ENCODE assay signal across 1 cellular context in the genomic region with DNA sequence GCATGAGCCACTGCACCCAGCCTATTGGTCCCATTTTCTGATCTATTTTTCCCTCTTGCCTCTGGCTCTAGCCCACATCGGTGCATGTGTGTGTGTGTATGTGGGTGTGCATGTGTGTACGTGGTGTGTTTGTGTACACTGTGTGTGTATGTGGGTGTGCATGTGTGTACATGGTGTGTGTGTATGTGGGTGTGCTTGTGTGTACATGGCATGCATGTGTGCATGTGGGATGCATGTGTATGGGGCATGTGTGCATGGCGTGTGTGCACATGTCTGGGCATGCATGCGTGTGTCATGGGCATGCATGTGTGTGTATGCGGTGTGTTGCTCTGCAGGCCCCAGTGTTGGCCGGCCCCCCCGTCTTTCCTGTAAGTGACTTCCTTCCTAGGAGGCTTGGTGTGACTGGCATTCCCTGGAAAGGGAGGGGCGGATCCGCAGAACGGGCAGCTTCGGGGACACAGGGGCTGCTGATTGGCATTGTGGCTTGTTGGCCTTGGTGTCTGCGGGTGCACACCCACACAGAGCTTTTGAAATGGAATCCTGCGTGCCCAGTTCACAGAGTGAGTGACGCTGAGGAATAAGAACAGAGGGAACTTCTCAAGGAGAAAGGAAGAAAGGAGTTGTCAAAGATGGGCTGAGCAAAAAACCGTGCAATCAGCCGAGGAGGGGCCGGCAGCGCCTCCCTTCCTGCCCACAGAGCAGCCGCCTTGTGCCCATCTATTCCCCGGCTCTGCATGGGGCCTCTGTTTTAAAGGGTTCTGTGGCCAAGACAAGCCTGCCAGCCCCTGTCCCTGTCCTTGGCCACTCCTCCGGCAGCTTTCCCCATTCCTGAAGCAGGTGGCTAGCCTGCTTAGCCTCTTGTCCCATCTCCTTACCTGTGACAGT.
TF ChIP-seq lines count a peak whose summit lies in the region.

No MANE protein-coding gene starts in this region.

TF ChIP-seq in K562, 482 proteins besides CTCF, POLR2A, EP300 and RAD21 (continues in another document):
- TF ChIP-seq, protein P1, sequence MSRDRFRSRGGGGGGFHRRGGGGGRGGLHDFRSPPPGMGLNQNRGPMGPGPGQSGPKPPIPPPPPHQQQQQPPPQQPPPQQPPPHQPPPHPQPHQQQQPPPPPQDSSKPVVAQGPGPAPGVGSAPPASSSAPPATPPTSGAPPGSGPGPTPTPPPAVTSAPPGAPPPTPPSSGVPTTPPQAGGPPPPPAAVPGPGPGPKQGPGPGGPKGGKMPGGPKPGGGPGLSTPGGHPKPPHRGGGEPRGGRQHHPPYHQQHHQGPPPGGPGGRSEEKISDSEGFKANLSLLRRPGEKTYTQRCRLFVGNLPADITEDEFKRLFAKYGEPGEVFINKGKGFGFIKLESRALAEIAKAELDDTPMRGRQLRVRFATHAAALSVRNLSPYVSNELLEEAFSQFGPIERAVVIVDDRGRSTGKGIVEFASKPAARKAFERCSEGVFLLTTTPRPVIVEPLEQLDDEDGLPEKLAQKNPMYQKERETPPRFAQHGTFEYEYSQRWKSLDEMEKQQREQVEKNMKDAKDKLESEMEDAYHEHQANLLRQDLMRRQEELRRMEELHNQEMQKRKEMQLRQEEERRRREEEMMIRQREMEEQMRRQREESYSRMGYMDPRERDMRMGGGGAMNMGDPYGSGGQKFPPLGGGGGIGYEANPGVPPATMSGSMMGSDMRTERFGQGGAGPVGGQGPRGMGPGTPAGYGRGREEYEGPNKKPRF (IDR thresholded peaks at IDR 0.05; ENCODE audit: low read depth, low read length), result no peak
- TF ChIP-seq ARID2 (IDR thresholded peaks at IDR 0.05) (peak; percentile 89), RBM17 (IDR thresholded peaks at IDR 0.05; ENCODE audit: borderline replicate concordance, low read depth, low read length) (no peak), YY1 (IDR thresholded peaks at IDR 0.05; ENCODE audit: borderline replicate concordance in 1 of 3, control insufficient read depth in 1 of 3, extremely low read depth in 1 of 3, insufficient read depth in 3 of 3, insufficient read length in 1 of 3, insufficient replicate concordance in 2 of 3, low read depth in 1 of 3, low read length in 2 of 3) (no peak), HLTF (IDR thresholded peaks at IDR 0.05) (0 out of 2 replicates have a peak, but pooled peaks have one; percentile 37), MCM2 (IDR thresholded peaks at IDR 0.05; ENCODE audit: low read depth) (no peak), CBX2 (IDR thresholded peaks at IDR 0.05; ENCODE audit: insufficient read depth, low read length, poor library complexity, severe bottlenecking) (no peak), SMARCC2 (IDR thresholded peaks at IDR 0.05; ENCODE audit: low read depth) (no peak), ZNF76 (CRISPR knock-in tag; IDR thresholded peaks at IDR 0.05; ENCODE audit: borderline replicate concordance) (no peak), HNRNPH1 (optimal IDR thresholded peaks at IDR 0.05; ENCODE audit: low read depth, low read length) (no peak), ESRRA (IDR thresholded peaks at IDR 0.05; ENCODE audit: borderline replicate concordance, low read depth) (no peak), ZBTB8A (IDR thresholded peaks at IDR 0.05; ENCODE audit: partially characterized antibody) (no peak), BACH1 (tag; IDR thresholded peaks at IDR 0.05) (no peak), SPI1 (IDR thresholded peaks at IDR 0.05; ENCODE audit: borderline replicate concordance, low read depth, low read length) (no peak), ZNF217 (CRISPR knock-in tag; IDR thresholded peaks at IDR 0.05) (no peak), ETV1 (tag; conservative IDR thresholded peaks at IDR 0.05; ENCODE audit: low read depth) (no peak), MCM3 (IDR thresholded peaks at IDR 0.05) (no peak), SUPT5H (IDR thresholded peaks at IDR 0.05) (peak; percentile 61; the same call in 1 of the 2 replicates), NBN (IDR thresholded peaks at IDR 0.05; ENCODE audit: low read depth) (no peak), U2AF2 (optimal IDR thresholded peaks at IDR 0.05; ENCODE audit: low read depth, low read length) (no peak)
- TF ChIP-seq, protein P2, sequence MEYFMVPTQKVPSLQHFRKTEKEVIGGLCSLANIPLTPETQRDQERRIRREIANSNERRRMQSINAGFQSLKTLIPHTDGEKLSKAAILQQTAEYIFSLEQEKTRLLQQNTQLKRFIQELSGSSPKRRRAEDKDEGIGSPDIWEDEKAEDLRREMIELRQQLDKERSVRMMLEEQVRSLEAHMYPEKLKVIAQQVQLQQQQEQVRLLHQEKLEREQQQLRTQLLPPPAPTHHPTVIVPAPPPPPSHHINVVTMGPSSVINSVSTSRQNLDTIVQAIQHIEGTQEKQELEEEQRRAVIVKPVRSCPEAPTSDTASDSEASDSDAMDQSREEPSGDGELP (CRISPR knock-in tag; IDR thresholded peaks at IDR 0.05; ENCODE audit: borderline replicate concordance), result no peak
- TF ChIP-seq, protein P3, sequence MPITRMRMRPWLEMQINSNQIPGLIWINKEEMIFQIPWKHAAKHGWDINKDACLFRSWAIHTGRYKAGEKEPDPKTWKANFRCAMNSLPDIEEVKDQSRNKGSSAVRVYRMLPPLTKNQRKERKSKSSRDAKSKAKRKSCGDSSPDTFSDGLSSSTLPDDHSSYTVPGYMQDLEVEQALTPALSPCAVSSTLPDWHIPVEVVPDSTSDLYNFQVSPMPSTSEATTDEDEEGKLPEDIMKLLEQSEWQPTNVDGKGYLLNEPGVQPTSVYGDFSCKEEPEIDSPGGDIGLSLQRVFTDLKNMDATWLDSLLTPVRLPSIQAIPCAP (CRISPR knock-in tag; IDR thresholded peaks at IDR 0.05; ENCODE audit: borderline replicate concordance), result no peak
- TF ChIP-seq, protein P4, sequence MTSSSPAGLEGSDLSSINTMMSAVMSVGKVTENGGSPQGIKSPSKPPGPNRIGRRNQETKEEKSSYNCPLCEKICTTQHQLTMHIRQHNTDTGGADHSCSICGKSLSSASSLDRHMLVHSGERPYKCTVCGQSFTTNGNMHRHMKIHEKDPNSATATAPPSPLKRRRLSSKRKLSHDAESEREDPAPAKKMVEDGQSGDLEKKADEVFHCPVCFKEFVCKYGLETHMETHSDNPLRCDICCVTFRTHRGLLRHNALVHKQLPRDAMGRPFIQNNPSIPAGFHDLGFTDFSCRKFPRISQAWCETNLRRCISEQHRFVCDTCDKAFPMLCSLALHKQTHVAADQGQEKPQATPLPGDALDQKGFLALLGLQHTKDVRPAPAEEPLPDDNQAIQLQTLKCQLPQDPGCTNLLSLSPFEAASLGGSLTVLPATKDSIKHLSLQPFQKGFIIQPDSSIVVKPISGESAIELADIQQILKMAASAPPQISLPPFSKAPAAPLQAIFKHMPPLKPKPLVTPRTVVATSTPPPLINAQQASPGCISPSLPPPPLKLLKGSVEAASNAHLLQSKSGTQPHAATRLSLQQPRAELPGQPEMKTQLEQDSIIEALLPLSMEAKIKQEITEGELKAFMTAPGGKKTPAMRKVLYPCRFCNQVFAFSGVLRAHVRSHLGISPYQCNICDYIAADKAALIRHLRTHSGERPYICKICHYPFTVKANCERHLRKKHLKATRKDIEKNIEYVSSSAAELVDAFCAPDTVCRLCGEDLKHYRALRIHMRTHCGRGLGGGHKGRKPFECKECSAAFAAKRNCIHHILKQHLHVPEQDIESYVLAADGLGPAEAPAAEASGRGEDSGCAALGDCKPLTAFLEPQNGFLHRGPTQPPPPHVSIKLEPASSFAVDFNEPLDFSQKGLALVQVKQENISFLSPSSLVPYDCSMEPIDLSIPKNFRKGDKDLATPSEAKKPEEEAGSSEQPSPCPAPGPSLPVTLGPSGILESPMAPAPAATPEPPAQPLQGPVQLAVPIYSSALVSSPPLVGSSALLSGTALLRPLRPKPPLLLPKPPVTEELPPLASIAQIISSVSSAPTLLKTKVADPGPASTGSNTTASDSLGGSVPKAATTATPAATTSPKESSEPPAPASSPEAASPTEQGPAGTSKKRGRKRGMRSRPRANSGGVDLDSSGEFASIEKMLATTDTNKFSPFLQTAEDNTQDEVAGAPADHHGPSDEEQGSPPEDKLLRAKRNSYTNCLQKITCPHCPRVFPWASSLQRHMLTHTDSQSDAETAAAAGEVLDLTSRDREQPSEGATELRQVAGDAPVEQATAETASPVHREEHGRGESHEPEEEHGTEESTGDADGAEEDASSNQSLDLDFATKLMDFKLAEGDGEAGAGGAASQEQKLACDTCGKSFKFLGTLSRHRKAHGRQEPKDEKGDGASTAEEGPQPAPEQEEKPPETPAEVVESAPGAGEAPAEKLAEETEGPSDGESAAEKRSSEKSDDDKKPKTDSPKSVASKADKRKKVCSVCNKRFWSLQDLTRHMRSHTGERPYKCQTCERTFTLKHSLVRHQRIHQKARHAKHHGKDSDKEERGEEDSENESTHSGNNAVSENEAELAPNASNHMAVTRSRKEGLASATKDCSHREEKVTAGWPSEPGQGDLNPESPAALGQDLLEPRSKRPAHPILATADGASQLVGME (CRISPR knock-in tag; IDR thresholded peaks at IDR 0.05), result no peak
- TF ChIP-seq, protein P5, sequence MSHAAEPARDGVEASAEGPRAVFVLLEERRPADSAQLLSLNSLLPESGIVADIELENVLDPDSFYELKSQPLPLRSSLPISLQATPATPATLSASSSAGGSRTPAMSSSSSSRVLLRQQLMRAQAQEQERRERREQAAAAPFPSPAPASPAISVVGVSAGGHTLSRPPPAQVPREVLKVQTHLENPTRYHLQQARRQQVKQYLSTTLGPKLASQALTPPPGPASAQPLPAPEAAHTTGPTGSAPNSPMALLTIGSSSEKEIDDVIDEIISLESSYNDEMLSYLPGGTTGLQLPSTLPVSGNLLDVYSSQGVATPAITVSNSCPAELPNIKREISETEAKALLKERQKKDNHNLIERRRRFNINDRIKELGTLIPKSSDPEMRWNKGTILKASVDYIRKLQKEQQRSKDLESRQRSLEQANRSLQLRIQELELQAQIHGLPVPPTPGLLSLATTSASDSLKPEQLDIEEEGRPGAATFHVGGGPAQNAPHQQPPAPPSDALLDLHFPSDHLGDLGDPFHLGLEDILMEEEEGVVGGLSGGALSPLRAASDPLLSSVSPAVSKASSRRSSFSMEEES (CRISPR knock-in tag; IDR thresholded peaks at IDR 0.05), result no peak
- TF ChIP-seq, protein P6, sequence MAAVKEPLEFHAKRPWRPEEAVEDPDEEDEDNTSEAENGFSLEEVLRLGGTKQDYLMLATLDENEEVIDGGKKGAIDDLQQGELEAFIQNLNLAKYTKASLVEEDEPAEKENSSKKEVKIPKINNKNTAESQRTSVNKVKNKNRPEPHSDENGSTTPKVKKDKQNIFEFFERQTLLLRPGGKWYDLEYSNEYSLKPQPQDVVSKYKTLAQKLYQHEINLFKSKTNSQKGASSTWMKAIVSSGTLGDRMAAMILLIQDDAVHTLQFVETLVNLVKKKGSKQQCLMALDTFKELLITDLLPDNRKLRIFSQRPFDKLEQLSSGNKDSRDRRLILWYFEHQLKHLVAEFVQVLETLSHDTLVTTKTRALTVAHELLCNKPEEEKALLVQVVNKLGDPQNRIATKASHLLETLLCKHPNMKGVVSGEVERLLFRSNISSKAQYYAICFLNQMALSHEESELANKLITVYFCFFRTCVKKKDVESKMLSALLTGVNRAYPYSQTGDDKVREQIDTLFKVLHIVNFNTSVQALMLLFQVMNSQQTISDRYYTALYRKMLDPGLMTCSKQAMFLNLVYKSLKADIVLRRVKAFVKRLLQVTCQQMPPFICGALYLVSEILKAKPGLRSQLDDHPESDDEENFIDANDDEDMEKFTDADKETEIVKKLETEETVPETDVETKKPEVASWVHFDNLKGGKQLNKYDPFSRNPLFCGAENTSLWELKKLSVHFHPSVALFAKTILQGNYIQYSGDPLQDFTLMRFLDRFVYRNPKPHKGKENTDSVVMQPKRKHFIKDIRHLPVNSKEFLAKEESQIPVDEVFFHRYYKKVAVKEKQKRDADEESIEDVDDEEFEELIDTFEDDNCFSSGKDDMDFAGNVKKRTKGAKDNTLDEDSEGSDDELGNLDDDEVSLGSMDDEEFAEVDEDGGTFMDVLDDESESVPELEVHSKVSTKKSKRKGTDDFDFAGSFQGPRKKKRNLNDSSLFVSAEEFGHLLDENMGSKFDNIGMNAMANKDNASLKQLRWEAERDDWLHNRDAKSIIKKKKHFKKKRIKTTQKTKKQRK (IDR thresholded peaks at IDR 0.05; ENCODE audit: borderline replicate concordance, low read depth, low read length), result no peak
- TF ChIP-seq, protein P7, sequence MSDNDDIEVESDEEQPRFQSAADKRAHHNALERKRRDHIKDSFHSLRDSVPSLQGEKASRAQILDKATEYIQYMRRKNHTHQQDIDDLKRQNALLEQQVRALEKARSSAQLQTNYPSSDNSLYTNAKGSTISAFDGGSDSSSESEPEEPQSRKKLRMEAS (CRISPR knock-in tag; IDR thresholded peaks at IDR 0.05), result peak; percentile 57; the same call in 1 of the 2 replicates
- TF ChIP-seq, protein P8, sequence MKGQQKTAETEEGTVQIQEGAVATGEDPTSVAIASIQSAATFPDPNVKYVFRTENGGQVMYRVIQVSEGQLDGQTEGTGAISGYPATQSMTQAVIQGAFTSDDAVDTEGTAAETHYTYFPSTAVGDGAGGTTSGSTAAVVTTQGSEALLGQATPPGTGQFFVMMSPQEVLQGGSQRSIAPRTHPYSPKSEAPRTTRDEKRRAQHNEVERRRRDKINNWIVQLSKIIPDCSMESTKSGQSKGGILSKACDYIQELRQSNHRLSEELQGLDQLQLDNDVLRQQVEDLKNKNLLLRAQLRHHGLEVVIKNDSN (CRISPR knock-in tag; IDR thresholded peaks at IDR 0.05), result peak; percentile 46; the same call in 1 of the 2 replicates
- TF ChIP-seq, protein P9, sequence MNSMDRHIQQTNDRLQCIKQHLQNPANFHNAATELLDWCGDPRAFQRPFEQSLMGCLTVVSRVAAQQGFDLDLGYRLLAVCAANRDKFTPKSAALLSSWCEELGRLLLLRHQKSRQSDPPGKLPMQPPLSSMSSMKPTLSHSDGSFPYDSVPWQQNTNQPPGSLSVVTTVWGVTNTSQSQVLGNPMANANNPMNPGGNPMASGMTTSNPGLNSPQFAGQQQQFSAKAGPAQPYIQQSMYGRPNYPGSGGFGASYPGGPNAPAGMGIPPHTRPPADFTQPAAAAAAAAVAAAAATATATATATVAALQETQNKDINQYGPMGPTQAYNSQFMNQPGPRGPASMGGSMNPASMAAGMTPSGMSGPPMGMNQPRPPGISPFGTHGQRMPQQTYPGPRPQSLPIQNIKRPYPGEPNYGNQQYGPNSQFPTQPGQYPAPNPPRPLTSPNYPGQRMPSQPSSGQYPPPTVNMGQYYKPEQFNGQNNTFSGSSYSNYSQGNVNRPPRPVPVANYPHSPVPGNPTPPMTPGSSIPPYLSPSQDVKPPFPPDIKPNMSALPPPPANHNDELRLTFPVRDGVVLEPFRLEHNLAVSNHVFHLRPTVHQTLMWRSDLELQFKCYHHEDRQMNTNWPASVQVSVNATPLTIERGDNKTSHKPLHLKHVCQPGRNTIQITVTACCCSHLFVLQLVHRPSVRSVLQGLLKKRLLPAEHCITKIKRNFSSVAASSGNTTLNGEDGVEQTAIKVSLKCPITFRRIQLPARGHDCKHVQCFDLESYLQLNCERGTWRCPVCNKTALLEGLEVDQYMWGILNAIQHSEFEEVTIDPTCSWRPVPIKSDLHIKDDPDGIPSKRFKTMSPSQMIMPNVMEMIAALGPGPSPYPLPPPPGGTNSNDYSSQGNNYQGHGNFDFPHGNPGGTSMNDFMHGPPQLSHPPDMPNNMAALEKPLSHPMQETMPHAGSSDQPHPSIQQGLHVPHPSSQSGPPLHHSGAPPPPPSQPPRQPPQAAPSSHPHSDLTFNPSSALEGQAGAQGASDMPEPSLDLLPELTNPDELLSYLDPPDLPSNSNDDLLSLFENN (IDR thresholded peaks at IDR 0.05; ENCODE audit: low read depth in 2 of 2, low read length in 2 of 2), result no peak
